ENCODE assay signal across 9 cellular contexts in genomic region chr7:140518370-140519006, GRCh38. TPM values are rescaled to one million over a fixed set of nuclear protein-coding genes. Genes with fewer than 3 reads are reported as not detected.
A peak's percentile ranks its signal among the peaks of the same experiment; 100 is the strongest.
DNase-seq lines count a peak whose midpoint lies in the region; ATAC-seq and TF ChIP-seq lines count a peak whose summit lies in the region.
"Had no signal": no experiment of that assay in that cellular context is flagged by ENCODE, and none has a peak within 500 bp of the region (broad histone marks: within the 10 kb centered on the region; RNA-seq: fewer than 3 reads in every experiment).

No MANE protein-coding gene starts in this region.

- no peaks in the 10 kb centered on the region for H3K27me3 ChIP-seq in BLaER1 treated with 17β-estradiol and CSF1 and Interleukin-3, amounts not matched to agents 10 nM and 100 nM
- H3K27me3 ChIP-seq in right atrium auricular region = no peaks in the 10 kb centered on the region
- no peaks in the 10 kb centered on the region for H3K27me3 ChIP-seq in psoas muscle (ENCODE audit: insufficient read depth in 3 of 3, low read length in 2 of 3)

- H3K9me3 ChIP-seq in BLaER1 treated with 17β-estradiol and CSF1 and Interleukin-3, amounts not matched to agents 10 nM and 100 nM (replicated peaks in 1 of 11) = no peaks in the 10 kb centered on the region
- no peaks in the 10 kb centered on the region for H3K9me3 ChIP-seq in T-helper 17 cell (ENCODE audit: control insufficient read depth, low read length, poor library complexity, severe bottlenecking)
- H3K9me3 ChIP-seq in right atrium auricular region = no peaks in the 10 kb centered on the region
- no peaks in the 10 kb centered on the region for H3K9me3 ChIP-seq in psoas muscle

- no peak overlapping the region for H3K9ac ChIP-seq in BLaER1 treated with 17β-estradiol and CSF1 and Interleukin-3, amounts not matched to agents 10 nM and 100 nM

- WGBS in psoas muscle, 3 donors = 80 to 82% (median 82%) methylated on average over 15 of the region's 15 CpGs

- peaks cover 0 to 6% (median 0%) of the 10 kb centered on the region in 11 experiments; a peak in 1 of 22 replicates for H4K20me1 ChIP-seq in BLaER1 treated with 17β-estradiol and CSF1 and Interleukin-3, amounts not matched to agents 10 nM and 100 nM

- no peaks in the 10 kb centered on the region for H3K36me3 ChIP-seq in BLaER1 treated with 17β-estradiol and CSF1 and Interleukin-3, amounts not matched to agents 10 nM and 100 nM
- H3K36me3 ChIP-seq in right atrium auricular region (peaks cover 26% of the 10 kb centered on the region), psoas muscle (ENCODE audit: insufficient read depth in 1 of 2, low read depth in 1 of 2) (peaks cover 0 to 4% of the 10 kb centered on the region in 2 donors)

- no peak overlapping the region for H3K4me3 ChIP-seq in BLaER1 treated with 17β-estradiol and CSF1 and Interleukin-3, amounts not matched to agents 10 nM and 100 nM
- H3K4me3 ChIP-seq in right atrium auricular region = no peak overlapping the region
- H3K4me3 ChIP-seq in psoas muscle = no peak overlapping the region

- peak overlapping the region in 9 of 11 experiments; percentile 5 to 66 (median 18); a peak in 7 of 22 replicates for H3K4me2 ChIP-seq in BLaER1 treated with 17β-estradiol and CSF1 and Interleukin-3, amounts not matched to agents 10 nM and 100 nM

- intact Hi-C loops in psoas muscle (cut with DNase I) = loop anchor here (2.0 to 5.0 kb wide), 4 partner anchors 41 to 494 kb away; partner anchors contain the start of genes MKRN1 (in 1 of the 2) and MRPS33 (in 1 of the 2)

- no peak overlapping the region for H3K27ac ChIP-seq in BLaER1 treated with 17β-estradiol and CSF1 and Interleukin-3, amounts not matched to agents 10 nM and 100 nM
- H3K27ac ChIP-seq in right atrium auricular region (peak overlapping the region; percentile 16 to 69), psoas muscle (peak overlapping the region; percentile 36)

- no peaks in the 10 kb centered on the region for H3K36me3 Mint-ChIP-seq in T-helper 17 cell (ENCODE audit: low read depth)
- H3K36me3 Mint-ChIP-seq: naive thymus-derived CD4-positive, alpha-beta T cell had no signal

- peaks cover 0 to 11% (median 2%) of the 10 kb centered on the region in 10 experiments; a peak in 7 of 20 replicates for H3K4me1 ChIP-seq in BLaER1 treated with 17β-estradiol and CSF1 and Interleukin-3, amounts not matched to agents 10 nM and 100 nM
- H3K4me1 ChIP-seq in right atrium auricular region (peaks cover 0 to 17% of the 10 kb centered on the region in 2 donors), psoas muscle (no peaks in the 10 kb centered on the region)

- no peak overlapping the region for H3K4me3 Mint-ChIP-seq in T-helper 17 cell

- peaks cover 3% of the 10 kb centered on the region for H3K4me1 Mint-ChIP-seq in T-helper 17 cell

- peak overlapping the region; percentile 37 for H3K27ac Mint-ChIP-seq in T-helper 17 cell

- TF ChIP-seq CTCF in right atrium auricular region (IDR thresholded peaks at IDR 0.05) (no peak), psoas muscle (IDR thresholded peaks at IDR 0.05) (no peak)

- H3K27me3 Mint-ChIP-seq in T-helper 17 cell = peaks cover 10% of the 10 kb centered on the region

- ATAC-seq in T-helper 17 cell (no peak), psoas muscle (peak in 3 of 4 donors; percentile 18 to 38 (median 22)), HG03469 (IDR thresholded peaks at IDR 0.05; ENCODE audit: unreplicated experiment) (no peak), HG03457 (IDR thresholded peaks at IDR 0.05; ENCODE audit: unreplicated experiment) (no peak)

- DNase-seq in T-helper 17 cell (no peak), right atrium auricular region (ENCODE audit: low spot score) (no peak), psoas muscle (peak in 1 of 2 donors; percentile 56)
- DNase-seq in stimulated activated naive CD4-positive, alpha-beta T cell (lab: John Stamatoyannopoulos, UW) = no peak
- no peak for DNase-seq in stimulated activated CD4-positive, alpha-beta T cell treated with anti-CD3 and anti-CD28 coated beads, Interleukin-4, amount 100 ng/mL, for 24 hours

RNA-seq across cellular contexts. Expression of gene MKRN1, which starts 39.2 kb away (rescaled TPM):
- total RNA-seq in T-helper 17 cell = 100 to 1,000 TPM; 106 to 128 TPM
- 10 to 100 TPM; 65.9 to 67.2 TPM for total RNA-seq in right atrium auricular region
- total RNA-seq in psoas muscle = 10 to 100 TPM; 58.3 to 82.0 (median 69.3) TPM
- polyA plus RNA-seq in psoas muscle = 10 to 100 TPM; 27.0 to 59.1 (median 44.5) TPM

Comparison
In these comparisons a context has a peak if more than half of its experiments do, and no peak if none do; other contexts are left out.
1. H3K27ac ChIP-seq: peak in right atrium auricular region (2 of 2) and psoas muscle (single experiment); none in BLaER1 treated with 17β-estradiol and CSF1 and Interleukin-3, amounts not matched to agents 10 nM and 100 nM (0 of 11).
2. ATAC-seq: peak in psoas muscle (3 of 4); none in T-helper 17 cell (single experiment), HG03469 (single experiment) and HG03457 (single experiment).